ENCODE assay signal across 23 cellular contexts in genomic region chr3:135311699-135312098, GRCh38.
"Had no signal": no experiment of that assay in that cellular context is flagged by ENCODE, and none has a peak within 500 bp of the region (broad histone marks: within the 10 kb centered on the region; RNA-seq: fewer than 3 reads in every experiment).

No MANE protein-coding gene starts in this region.

- H3K9me3 ChIP-seq: ascending aorta, gastrocnemius medialis, heart left ventricle, lower lobe of right lung, tibial artery had no signal

- H3K4me1 ChIP-seq: ascending aorta, gastrocnemius medialis, heart left ventricle, lower lobe of right lung, tibial artery had no signal

- H3K27me3 ChIP-seq: ascending aorta, gastrocnemius medialis, heart left ventricle, tibial artery had no signal

- H3K4me1 Mint-ChIP-seq: activated CD4-positive, alpha-beta T cell treated with anti-CD3 and anti-CD28 coated beads, Interleukin-2, amount 10 ng/mL, durations not matched to agents 7 days and 5 days; activated naive CD8-positive, alpha-beta T cell treated with anti-CD3 and anti-CD28 coated beads, Interleukin-2, amount 50 U/mL, for 24 hours; activated T-helper 17 cell treated with anti-CD3 and anti-CD28 coated beads, Interleukin-2, amount 50 U/mL, for 72 hours; immature natural killer cell; stimulated activated naive B cell treated with anti-CD40 and anti-IgM and Interleukin-4, amounts not matched to agents 10 μg/mL and 1 μg/mL and 100 μg/mL, for 72 hours had no signal

- H3K36me3 ChIP-seq: ascending aorta, gastrocnemius medialis, heart left ventricle, lower lobe of right lung, tibial artery had no signal

- H3K27ac ChIP-seq: ascending aorta, epithelial cell of prostate, gastrocnemius medialis, heart left ventricle, lower lobe of right lung, skin epidermis, tibial artery had no signal

- H3K9me3 Mint-ChIP-seq: activated CD4-positive, alpha-beta T cell treated with anti-CD3 and anti-CD28 coated beads, Interleukin-2, amount 10 ng/mL, durations not matched to agents 7 days and 5 days; activated naive CD8-positive, alpha-beta T cell treated with anti-CD3 and anti-CD28 coated beads, Interleukin-2, amount 50 U/mL, for 24 hours; activated T-helper 17 cell treated with anti-CD3 and anti-CD28 coated beads, Interleukin-2, amount 50 U/mL, for 72 hours had no signal

- DNase-seq: activated CD4-positive, alpha-beta T cell treated with anti-CD3 and anti-CD28 coated beads, Interleukin-2, amount 10 ng/mL, durations not matched to agents 7 days and 5 days; activated CD4-positive, CD25-positive, alpha-beta regulatory T cell; activated CD8-positive, alpha-beta memory T cell treated with anti-CD3 and anti-CD28 coated beads for 24 hours; activated naive CD4-positive, alpha-beta T cell treated with Interleukin-2 at 50 U/mL for 16 hours; activated naive CD8-positive, alpha-beta T cell treated with anti-CD3 and anti-CD28 coated beads, Interleukin-2, amount 50 U/mL, for 24 hours; dermis blood vessel endothelial cell; effector memory CD8-positive, alpha-beta T cell; gastrocnemius medialis; heart left ventricle; immature natural killer cell; left cardiac atrium; lower lobe of right lung; right cardiac atrium; stimulated activated CD4-positive, alpha-beta T cell treated with anti-CD3 and anti-CD28 coated beads, Interleukin-15, amount 100 ng/mL, for 24 hours; stimulated activated CD4-positive, alpha-beta T cell treated with anti-CD3 and anti-CD28 coated beads, Interleukin-4, amount 100 ng/mL, for 1 hour; stimulated activated naive B cell treated with anti-CD40 and anti-IgM and Interleukin-4, amounts not matched to agents 10 μg/mL and 1 μg/mL and 100 μg/mL, for 72 hours; tibial artery had no signal

- FAIRE-seq: urothelium cell line had no signal

- H3K4me3 Mint-ChIP-seq: activated CD4-positive, alpha-beta T cell treated with anti-CD3 and anti-CD28 coated beads, Interleukin-2, amount 10 ng/mL, durations not matched to agents 7 days and 5 days; activated naive CD8-positive, alpha-beta T cell treated with anti-CD3 and anti-CD28 coated beads, Interleukin-2, amount 50 U/mL, for 24 hours; activated T-helper 17 cell treated with anti-CD3 and anti-CD28 coated beads, Interleukin-2, amount 50 U/mL, for 72 hours; effector memory CD8-positive, alpha-beta T cell; immature natural killer cell; stimulated activated naive B cell treated with anti-CD40 and anti-IgM and Interleukin-4, amounts not matched to agents 10 μg/mL and 1 μg/mL and 100 μg/mL, for 72 hours had no signal

- H3K4me3 ChIP-seq: ascending aorta, gastrocnemius medialis, heart left ventricle, lower lobe of right lung, skin epidermis, tibial artery had no signal

- H3K27ac Mint-ChIP-seq: activated CD4-positive, alpha-beta T cell treated with anti-CD3 and anti-CD28 coated beads, Interleukin-2, amount 10 ng/mL, durations not matched to agents 7 days and 5 days; activated naive CD8-positive, alpha-beta T cell treated with anti-CD3 and anti-CD28 coated beads, Interleukin-2, amount 50 U/mL, for 24 hours; activated T-helper 17 cell treated with anti-CD3 and anti-CD28 coated beads, Interleukin-2, amount 50 U/mL, for 72 hours; effector memory CD8-positive, alpha-beta T cell; immature natural killer cell; progenitor cell of endocrine pancreas; stimulated activated naive B cell treated with anti-CD40 and anti-IgM and Interleukin-4, amounts not matched to agents 10 μg/mL and 1 μg/mL and 100 μg/mL, for 72 hours had no signal

- H3K27me3 Mint-ChIP-seq: activated CD4-positive, alpha-beta T cell treated with anti-CD3 and anti-CD28 coated beads, Interleukin-2, amount 10 ng/mL, durations not matched to agents 7 days and 5 days; activated naive CD8-positive, alpha-beta T cell treated with anti-CD3 and anti-CD28 coated beads, Interleukin-2, amount 50 U/mL, for 24 hours; activated T-helper 17 cell treated with anti-CD3 and anti-CD28 coated beads, Interleukin-2, amount 50 U/mL, for 72 hours; effector memory CD8-positive, alpha-beta T cell; progenitor cell of endocrine pancreas had no signal

- ATAC-seq: activated naive CD8-positive, alpha-beta T cell treated with anti-CD3 and anti-CD28 coated beads, Interleukin-2, amount 50 U/mL, for 24 hours; activated T-helper 17 cell treated with anti-CD3 and anti-CD28 coated beads, Interleukin-2, amount 50 U/mL, for 72 hours; effector memory CD8-positive, alpha-beta T cell; gastrocnemius medialis; heart left ventricle; left cardiac atrium; lower lobe of right lung; right cardiac atrium; stimulated activated naive B cell treated with anti-CD40 and anti-IgM and Interleukin-4, amounts not matched to agents 10 μg/mL and 1 μg/mL and 100 μg/mL, for 72 hours had no signal

- H3K36me3 Mint-ChIP-seq: immature natural killer cell; stimulated activated naive B cell treated with anti-CD40 and anti-IgM and Interleukin-4, amounts not matched to agents 10 μg/mL and 1 μg/mL and 100 μg/mL, for 72 hours had no signal
